ENCODE assay signal across 8 cellular contexts in genomic region chr1:112501810-112502641, GRCh38. TPM values are rescaled to one million over a fixed set of nuclear protein-coding genes. Genes with fewer than 3 reads are reported as not detected.
DNase-seq lines count a peak whose midpoint lies in the region; ATAC-seq and TF ChIP-seq lines count a peak whose summit lies in the region.

No MANE protein-coding gene starts in this region.

- intact Hi-C loops in esophagus squamous epithelium (cut with DNase I): loop anchor here (5.0 to 10.0 kb wide), 2 partner anchors 115 to 203 kb away; partner anchors contain the start of genes CAPZA1, RHOC and ST7L

- H3K9me3 ChIP-seq in esophagus squamous epithelium (no peaks in the 10 kb centered on the region), mucosa of stomach (ENCODE audit: control insufficient read depth, low read length) (no peaks in the 10 kb centered on the region)

- 15 to 27% methylated on average over 7 to 8 of the region's 65 CpGs for whole genome bisulfite sequencing in esophagus squamous epithelium, 2 donors

- peaks cover 7 to 22% (median 18%) of the 10 kb centered on the region in 3 donors for H3K4me1 ChIP-seq in esophagus squamous epithelium
- H3K4me1 ChIP-seq in mucosa of stomach (ENCODE audit: control insufficient read depth, insufficient read depth, low read length): peaks cover 9% of the 10 kb centered on the region

- peak overlapping the region in 3 of 4 donors; percentile 66 to 76 (median 68) for H3K27ac ChIP-seq in esophagus squamous epithelium

- ATAC-seq in HG02623 (IDR thresholded peaks at IDR 0.05; ENCODE audit: unreplicated experiment) (peak; percentile 59), HG02970 (IDR thresholded peaks at IDR 0.05; ENCODE audit: low FRiP score, unreplicated experiment) (no peak)

- no peak for TF ChIP-seq POLR2A in esophagus squamous epithelium (IDR thresholded peaks at IDR 0.05)

- H3K4me3 ChIP-seq in esophagus squamous epithelium: peak overlapping the region; percentile 55 to 74 (median 65)
- H3K4me3 ChIP-seq in mucosa of stomach (ENCODE audit: low read length): peak overlapping the region; percentile 8

- H3K9ac ChIP-seq in mucosa of stomach (ENCODE audit: low read length): peak overlapping the region; percentile 35

- peak; percentile 55 to 86 (median 73) for TF ChIP-seq CTCF in esophagus squamous epithelium (IDR thresholded peaks at IDR 0.05)

- H3K27me3 ChIP-seq in esophagus squamous epithelium: peaks cover 0 to 30% (median 0%) of the 10 kb centered on the region in 4 donors
- peaks cover 35% of the 10 kb centered on the region for H3K27me3 ChIP-seq in mucosa of stomach (ENCODE audit: control insufficient read depth, insufficient read depth, low read length)

- H3K36me3 ChIP-seq in esophagus squamous epithelium: no peaks in the 10 kb centered on the region
- H3K36me3 ChIP-seq in mucosa of stomach (ENCODE audit: control insufficient read depth, insufficient read depth, low read length): no peaks in the 10 kb centered on the region

- DNase-seq in D341Med (ENCODE audit: low spot score) (peak; percentile 74), NOMO-1 treated with dmso at 0.1 percent for 144 hours (lab: John Stamatoyannopoulos, UW; ENCODE audit: unreplicated experiment) (peak; percentile 13), esophagus squamous epithelium (lab: John Stamatoyannopoulos, UW) (no peak)
- peak; percentile 73 to 75 for DNase-seq in activated T-cell treated with anti-CD3 and anti-CD28 coated beads, Interleukin-2, amount 50 U/mL, for 48 hours
- peak; percentile 41 for DNase-seq in stimulated activated naive CD4-positive, alpha-beta T cell treated with Interleukin-2 at 50 U/mL for 16 hours (lab: John Stamatoyannopoulos, UW)

RNA-seq across cellular contexts. Expression of gene WNT2B, which starts 6.7 kb away (rescaled TPM):
- 10 to 100 TPM in 2 of 4 donors, 1 to 10 TPM in 2; 2.9 to 11.6 (median 8.2) TPM for total RNA-seq in esophagus squamous epithelium
